In the genomic region with DNA sequence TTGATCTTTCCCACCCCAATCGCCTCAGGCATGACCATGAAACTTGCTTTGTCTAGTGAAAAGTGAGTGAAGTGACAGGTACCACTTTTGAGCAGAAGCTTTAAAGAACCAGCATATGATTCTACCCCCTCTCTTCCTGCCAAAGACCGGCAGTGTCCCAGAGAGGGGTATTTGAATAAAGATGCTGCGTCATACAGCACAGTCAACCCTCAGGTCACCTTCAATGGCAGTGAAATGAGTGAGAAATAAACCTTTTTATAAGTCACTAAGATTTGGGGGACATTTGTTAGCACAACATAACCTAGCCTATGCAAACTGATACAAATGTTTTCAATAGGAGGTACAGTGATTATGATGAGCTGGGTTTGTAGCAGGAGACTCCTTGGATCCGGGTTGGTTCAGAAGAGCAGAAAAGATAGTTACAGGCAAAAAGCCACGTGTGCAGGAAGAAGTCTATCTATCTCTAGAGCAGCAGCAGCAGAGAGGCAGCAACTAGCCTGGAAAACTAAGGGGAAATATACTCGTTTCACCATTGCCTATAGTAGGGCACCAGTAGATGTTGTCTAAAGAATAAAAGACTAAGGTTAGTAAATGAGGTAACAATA, we compare ENCODE assay signal across 1 cellular context.
TF ChIP-seq lines count a peak whose summit lies in the region.

No MANE protein-coding gene starts in this region.

TF ChIP-seq in K562, 482 proteins besides CTCF, POLR2A, EP300 and RAD21 (continued from another document and continues in another):
- TF ChIP-seq MGA (IDR thresholded peaks at IDR 0.05) (peak; percentile 30; the same call in 1 of the 2 replicates), CHD1 (IDR thresholded peaks at IDR 0.05; ENCODE audit: low read length) (no peak), MNT (conservative IDR thresholded peaks at IDR 0.05) (0 out of 4 replicates have a peak, but pooled peaks of 1 of the 2 experiments have one; percentile 28), ZNF551 (CRISPR knock-in tag; IDR thresholded peaks at IDR 0.05) (no peak), COPS2 (conservative IDR thresholded peaks at IDR 0.05) (no peak), MCM5 (IDR thresholded peaks at IDR 0.05; ENCODE audit: low read depth) (no peak), RBM14 (IDR thresholded peaks at IDR 0.05; ENCODE audit: borderline replicate concordance, insufficient read depth, low read depth, low read length) (no peak), GABPA (tag; conservative IDR thresholded peaks at IDR 0.05; ENCODE audit: low read depth) (no peak), EZH2 (IDR thresholded peaks at IDR 0.05; ENCODE audit: borderline replicate concordance, low read depth, low read length) (no peak), PRMT5 (CRISPR knock-in tag; IDR thresholded peaks at IDR 0.05) (no peak), FIP1L1 (IDR thresholded peaks at IDR 0.05; ENCODE audit: low read depth, low read length, poor library complexity, severe bottlenecking) (no peak), ZNF316 (IDR thresholded peaks at IDR 0.05) (peak; percentile 59), L3MBTL2 (IDR thresholded peaks at IDR 0.05) (peak; percentile 63), ZNF445 (CRISPR knock-in tag; IDR thresholded peaks at IDR 0.05; ENCODE audit: low read depth) (no peak), TRIM28 (IDR thresholded peaks at IDR 0.05) (0 out of 2 replicates have a peak, but pooled peaks have one; percentile 22), SP2 (IDR thresholded peaks at IDR 0.05; ENCODE audit: extremely low read depth, low read depth, low read length, poor library complexity, severe bottlenecking) (no peak), TFAP4 (CRISPR knock-in tag; IDR thresholded peaks at IDR 0.05; ENCODE audit: borderline replicate concordance) (no peak), ZC3H11A (IDR thresholded peaks at IDR 0.05; ENCODE audit: low read depth, low read length) (no peak), MYC (IDR thresholded peaks at IDR 0.05; ENCODE audit: low read depth, low read length) (no peak), MYC (CRISPR knock-in tag; IDR thresholded peaks at IDR 0.05; ENCODE audit: borderline replicate concordance, low read depth) (no peak), NFE2 (IDR thresholded peaks at IDR 0.05; ENCODE audit: low read depth) (peak; percentile 78), ZBTB40 (IDR thresholded peaks at IDR 0.05) (0 out of 2 replicates have a peak, but pooled peaks have one; percentile 13), ZBTB40 (CRISPR knock-in tag; IDR thresholded peaks at IDR 0.05) (no peak), ZNF589 (CRISPR knock-in tag; IDR thresholded peaks at IDR 0.05; ENCODE audit: low read depth) (no peak)
- TF ChIP-seq, protein P1, sequence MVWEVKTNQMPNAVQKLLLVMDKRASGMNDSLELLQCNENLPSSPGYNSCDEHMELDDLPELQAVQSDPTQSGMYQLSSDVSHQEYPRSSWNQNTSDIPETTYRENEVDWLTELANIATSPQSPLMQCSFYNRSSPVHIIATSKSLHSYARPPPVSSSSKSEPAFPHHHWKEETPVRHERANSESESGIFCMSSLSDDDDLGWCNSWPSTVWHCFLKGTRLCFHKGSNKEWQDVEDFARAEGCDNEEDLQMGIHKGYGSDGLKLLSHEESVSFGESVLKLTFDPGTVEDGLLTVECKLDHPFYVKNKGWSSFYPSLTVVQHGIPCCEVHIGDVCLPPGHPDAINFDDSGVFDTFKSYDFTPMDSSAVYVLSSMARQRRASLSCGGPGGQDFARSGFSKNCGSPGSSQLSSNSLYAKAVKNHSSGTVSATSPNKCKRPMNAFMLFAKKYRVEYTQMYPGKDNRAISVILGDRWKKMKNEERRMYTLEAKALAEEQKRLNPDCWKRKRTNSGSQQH (CRISPR knock-in tag; IDR thresholded peaks at IDR 0.05) = no peak
